In genomic region chr19:2239173-2239572, GRCh38 we compare ENCODE assay signal across 8 cellular contexts. TPM values are rescaled to one million over a fixed set of nuclear protein-coding genes. Genes with fewer than 3 reads are reported as not detected.
DNase-seq lines count a peak whose midpoint lies in the region; ATAC-seq and TF ChIP-seq lines count a peak whose summit lies in the region.
"Had no signal": no experiment of that assay in that cellular context is flagged by ENCODE, and none has a peak within 500 bp of the region (broad histone marks: within the 10 kb centered on the region; RNA-seq: fewer than 3 reads in every experiment).

No MANE protein-coding gene starts in this region.

- intact Hi-C loops in vagina (cut with DNase I), result loop anchor here (5.0 kb wide), 2 partner anchors 72 to 153 kb away; no protein-coding TSS in a partner anchor

- TF ChIP-seq POLR2A in vagina (IDR thresholded peaks at IDR 0.05), result no peak

- peak overlapping the region; percentile 100 for H3K4me3 Mint-ChIP-seq in activated naive CD8-positive, alpha-beta T cell treated with anti-CD3 and anti-CD28 coated beads, Interleukin-2, amount 10 ng/mL, durations not matched to agents 7 days and 5 days

- H2AFZ ChIP-seq in osteoblast (ENCODE audit: low read length), result no peak overlapping the region

- H3K9me3 Mint-ChIP-seq in activated naive CD8-positive, alpha-beta T cell treated with anti-CD3 and anti-CD28 coated beads, Interleukin-2, amount 10 ng/mL, durations not matched to agents 7 days and 5 days, result no peaks in the 10 kb centered on the region

- H3K27ac ChIP-seq in osteoblast (ENCODE audit: low read depth, low read length) (peak overlapping the region; percentile 65), vagina (no peak overlapping the region), SJCRH30 (no peak overlapping the region)
- H3K27ac ChIP-seq: SJSA1 had no signal

- TF ChIP-seq CTCF in HFF-Myc (IDR thresholded peaks at IDR 0.05; ENCODE audit: low read depth, low read length, missing control alignments), result no peak
- no peak for TF ChIP-seq CTCF in osteoblast (IDR thresholded peaks at IDR 0.05; ENCODE audit: extremely low read depth, low read depth, low read length)
- no peak for TF ChIP-seq CTCF in vagina (IDR thresholded peaks at IDR 0.05)

- H3K9me3 ChIP-seq in osteoblast (ENCODE audit: low read depth, low read length) (no peaks in the 10 kb centered on the region), vagina (no peaks in the 10 kb centered on the region), SJCRH30 (replicated peaks) (no peaks in the 10 kb centered on the region)
- H3K9me3 ChIP-seq: SJSA1 had no signal

- peak overlapping the region; percentile 89 for H3K4me3 ChIP-seq in HFF-Myc (replicated peaks; ENCODE audit: low read depth, low read length)
- peak overlapping the region; percentile 75 for H3K4me3 ChIP-seq in osteoblast (ENCODE audit: insufficient read depth, low read length)
- no peak overlapping the region for H3K4me3 ChIP-seq in vagina
- H3K4me3 ChIP-seq in SJCRH30, result no peak overlapping the region

- H3K36me3 Mint-ChIP-seq in activated naive CD8-positive, alpha-beta T cell treated with anti-CD3 and anti-CD28 coated beads, Interleukin-2, amount 10 ng/mL, durations not matched to agents 7 days and 5 days, result peaks cover 23% of the 10 kb centered on the region

- DNase-seq in HFF-Myc (ENCODE audit: extremely low read depth, low read depth), result no peak
- no peak for DNase-seq in activated naive CD8-positive, alpha-beta T cell treated with anti-CD3 and anti-CD28 coated beads, Interleukin-2, amount 10 ng/mL, durations not matched to agents 7 days and 5 days
- no peak for DNase-seq in osteoblast (ENCODE audit: insufficient read length, low spot score, missing footprints)
- no peak for DNase-seq in vagina (ENCODE audit: extremely low spot score in 2 of 2)
- DNase-seq in SJCRH30, result no peak
- DNase-seq: stimulated activated naive CD4-positive, alpha-beta T cell treated with Interleukin-2 at 50 U/mL for 16 hours had no signal

- peak overlapping the region; percentile 100 for H3K27ac Mint-ChIP-seq in activated naive CD8-positive, alpha-beta T cell treated with anti-CD3 and anti-CD28 coated beads, Interleukin-2, amount 10 ng/mL, durations not matched to agents 7 days and 5 days

- H4K20me1 ChIP-seq in osteoblast (ENCODE audit: insufficient read depth, low read length), result peaks cover 62% of the 10 kb centered on the region

- peak overlapping the region; percentile 98 for H3K4me2 ChIP-seq in osteoblast (ENCODE audit: insufficient read depth, low read length)

- POLR2A ChIA-PET in activated naive CD8-positive, alpha-beta T cell treated with anti-CD3 and anti-CD28 coated beads, Interleukin-2, amount 10 ng/mL, durations not matched to agents 7 days and 5 days (lab: Charles Lee), result interaction anchor here (0.6 to 4.5 kb wide), 13 partner anchors 9 to 281 kb away, joined by 3 to 71 read pairs (median 5); no protein-coding TSS in a partner anchor

- no peaks in the 10 kb centered on the region for H3K27me3 Mint-ChIP-seq in activated naive CD8-positive, alpha-beta T cell treated with anti-CD3 and anti-CD28 coated beads, Interleukin-2, amount 10 ng/mL, durations not matched to agents 7 days and 5 days

- H3K36me3 ChIP-seq in osteoblast (ENCODE audit: insufficient read depth, low read length) (peaks cover 23% of the 10 kb centered on the region), vagina (peaks cover 0 to 10% of the 10 kb centered on the region in 2 donors), SJCRH30 (peaks cover 31% of the 10 kb centered on the region)

- peaks cover 46% of the 10 kb centered on the region for H3K4me1 Mint-ChIP-seq in activated naive CD8-positive, alpha-beta T cell treated with anti-CD3 and anti-CD28 coated beads, Interleukin-2, amount 10 ng/mL, durations not matched to agents 7 days and 5 days

- H3K4me1 ChIP-seq in osteoblast (ENCODE audit: insufficient read depth, low read length), result peaks cover 45% of the 10 kb centered on the region
- H3K4me1 ChIP-seq in vagina, result peaks cover 75% of the 10 kb centered on the region
- peaks cover 14% of the 10 kb centered on the region for H3K4me1 ChIP-seq in SJCRH30

- H3K27me3 ChIP-seq in osteoblast (ENCODE audit: insufficient read depth, low read length), result no peaks in the 10 kb centered on the region
- H3K27me3 ChIP-seq in vagina, result no peaks in the 10 kb centered on the region
- H3K27me3 ChIP-seq in SJCRH30, result no peaks in the 10 kb centered on the region
- H3K27me3 ChIP-seq: SJSA1 had no signal

- peaks cover 94% of the 10 kb centered on the region for H3K79me2 ChIP-seq in osteoblast (ENCODE audit: insufficient read depth, low read length)

- no peak for ATAC-seq in activated naive CD8-positive, alpha-beta T cell treated with anti-CD3 and anti-CD28 coated beads, Interleukin-2, amount 10 ng/mL, durations not matched to agents 7 days and 5 days (ENCODE audit: low read depth)
- ATAC-seq in HG02571 (IDR thresholded peaks at IDR 0.05; ENCODE audit: unreplicated experiment), result no peak

RNA-seq across cellular contexts. Expression of gene SF3A2, which starts 2.5 kb away (rescaled TPM):
- 100 to 1,000 TPM; 171 TPM for total RNA-seq in activated naive CD8-positive, alpha-beta T cell treated with anti-CD3 and anti-CD28 coated beads, Interleukin-2, amount 10 ng/mL, durations not matched to agents 7 days and 5 days
- 27.1 and 27.9 TPM in 2 replicates for total RNA-seq in osteoblast
- total RNA-seq in vagina, result 71.2 TPM
- 44.5 and 49.1 TPM in 2 replicates for total RNA-seq in SJCRH30 (2014; rRNA removed; shearing (Covaris generic))

RNA-seq across cellular contexts. Expression of gene PLEKHJ1, which starts 3.0 kb away (rescaled TPM):
- 10 to 100 TPM; 69.8 to 71.3 TPM for total RNA-seq in activated naive CD8-positive, alpha-beta T cell treated with anti-CD3 and anti-CD28 coated beads, Interleukin-2, amount 10 ng/mL, durations not matched to agents 7 days and 5 days
- 32.1 and 43.4 TPM in 2 replicates for total RNA-seq in osteoblast
- total RNA-seq in vagina, result 30.7 TPM
- 51.8 and 52.7 TPM in 2 replicates for total RNA-seq in SJCRH30 (2014; rRNA removed; shearing (Covaris generic))

RNA-seq across cellular contexts. Expression of gene AMH, which starts 9.9 kb away (rescaled TPM):
- 10 to 100 TPM in 1 of 2 experiments, 1 to 10 TPM in 1; 9.7 to 10.4 TPM for total RNA-seq in activated naive CD8-positive, alpha-beta T cell treated with anti-CD3 and anti-CD28 coated beads, Interleukin-2, amount 10 ng/mL, durations not matched to agents 7 days and 5 days
- total RNA-seq in osteoblast (under 0.01 and 0.29 TPM in 2 replicates), vagina (2.7 TPM)
- total RNA-seq in SJCRH30 (2014; rRNA removed; shearing (Covaris generic)), result 6.9 and 11.5 TPM in 2 replicates

RNA-seq across cellular contexts. Expression of gene JSRP1, which starts 17.0 kb away (rescaled TPM):
- 1 to 10 TPM; 1.1 to 1.4 TPM for total RNA-seq in activated naive CD8-positive, alpha-beta T cell treated with anti-CD3 and anti-CD28 coated beads, Interleukin-2, amount 10 ng/mL, durations not matched to agents 7 days and 5 days
- total RNA-seq in osteoblast, result 0.72 TPM in 1 of 2 replicates, not detected in the other
- not detected for total RNA-seq in vagina
- total RNA-seq in SJCRH30 (2014; rRNA removed; shearing (Covaris generic)), result 40.1 and 50.2 TPM in 2 replicates
- total RNA-seq: SJSA1 had no signal

RNA-seq across cellular contexts. Expression of gene PEAK3, which starts 42.8 kb away (rescaled TPM):
- total RNA-seq in activated naive CD8-positive, alpha-beta T cell treated with anti-CD3 and anti-CD28 coated beads, Interleukin-2, amount 10 ng/mL, durations not matched to agents 7 days and 5 days, result under 1 TPM in 1 of 2 experiments, not detected in 1; 0.14 TPM
- total RNA-seq in osteoblast, result under 0.01 TPM in 1 of 2 replicates, not detected in the other
- 2.0 TPM for total RNA-seq in vagina
- 0.06 and 0.10 TPM in 2 replicates for total RNA-seq in SJCRH30 (2014; rRNA removed; shearing (Covaris generic))
- total RNA-seq: SJSA1 had no signal

Comparison
In these comparisons a context has a peak if more than half of its experiments do, and no peak if none do; other contexts are left out.
1. H3K4me3 ChIP-seq: peak in HFF-Myc (single experiment) and osteoblast (single experiment); none in vagina (0 of 2) and SJCRH30 (single experiment).